Comparison of ENCODE assay signal across 8 cellular contexts in the genomic region with DNA sequence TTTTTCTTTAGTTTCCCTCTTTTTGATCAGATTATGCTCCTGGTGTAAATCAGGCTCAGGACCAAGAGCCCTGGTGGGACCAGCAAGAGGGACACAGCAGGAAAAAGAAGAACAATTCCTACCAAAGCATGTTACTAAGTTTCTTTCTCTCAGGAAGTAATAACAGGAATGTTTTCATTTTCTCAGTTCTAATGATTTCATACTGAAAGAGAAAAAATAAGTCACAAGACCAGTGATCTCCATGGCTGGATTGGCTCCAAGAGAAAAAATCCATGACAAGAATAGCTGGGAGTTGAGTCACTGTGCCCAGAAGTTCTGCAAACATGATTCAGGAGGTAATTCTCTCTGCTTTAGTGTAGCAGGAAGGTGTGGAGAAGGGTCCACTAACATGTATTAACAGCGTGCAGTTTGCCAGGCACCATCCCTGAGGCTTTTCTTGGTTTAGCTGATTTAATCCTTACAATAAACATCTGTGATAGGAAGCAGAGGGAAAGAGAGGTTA. TPM values are rescaled to one million over a fixed set of nuclear protein-coding genes. Genes with fewer than 3 reads are reported as not detected.
DNase-seq lines count a peak whose midpoint lies in the region; ATAC-seq and TF ChIP-seq lines count a peak whose summit lies in the region.

No MANE protein-coding gene starts in this region.

- no TSS peak for BruUV-seq in mammary epithelial cell (replicated peaks; lab: Mats Ljungman, UMichigan)

- in situ Hi-C loops in mammary epithelial cell (cut with MboI; ENCODE audit: low sequenced_read_pairs in 2 of 2), result no loop called here

- no peaks in the 10 kb centered on the region for H3K79me2 ChIP-seq in mammary epithelial cell (ENCODE audit: insufficient read depth, low read length)

- H3K27me3 ChIP-seq in mammary epithelial cell (ENCODE audit: insufficient read depth, low read length) (no peaks in the 10 kb centered on the region), layer of hippocampus (ENCODE audit: control insufficient read depth, insufficient read depth, low read length) (no peaks in the 10 kb centered on the region)

- peak overlapping the region; percentile 60 for H3K9ac ChIP-seq in mammary epithelial cell (ENCODE audit: insufficient read depth, low read length)

- TF ChIP-seq CTCF in mammary epithelial cell (conservative IDR thresholded peaks at IDR 0.05 in 1 of 2, IDR thresholded peaks at IDR 0.05 in 1 of 2; ENCODE audit: extremely low read depth in 1 of 2, insufficient read depth in 1 of 2, low read depth in 1 of 2, low read length in 2 of 2), result no peak

- dilution Hi-C loops in mammary epithelial cell (cut with HindIII; ENCODE audit: low sequenced_read_pairs), result loop anchor here (5.0 kb wide), 1 partner anchor 94 kb away; no protein-coding TSS in a partner anchor

- no peaks in the 10 kb centered on the region for H3K9me3 ChIP-seq in mammary epithelial cell (replicated peaks; ENCODE audit: insufficient read depth, low read length)

- H3K27ac ChIP-seq in mammary epithelial cell (ENCODE audit: insufficient read depth, low read depth, low read length), result peak overlapping the region; percentile 86
- H3K27ac ChIP-seq in layer of hippocampus (ENCODE audit: low read depth, low read length), result peak overlapping the region; percentile 49
- H3K27ac ChIP-seq in temporal lobe (ENCODE audit: low read depth, low read length), result peak overlapping the region; percentile 82

- WGBS in mammary epithelial cell (ENCODE audit: low coverage, missing lambda C conversion rate), result 0% methylated on average over 1 of the region's 1 CpG

- DNase-seq in HK-2 (ENCODE audit: unreplicated experiment), result peak; percentile 73
- DNase-seq in mammary epithelial cell, result peak; percentile 98

- H2AFZ ChIP-seq in mammary epithelial cell (ENCODE audit: low read depth, low read length), result peak overlapping the region; percentile 64

- ATAC-seq in HG03095 (IDR thresholded peaks at IDR 0.05; ENCODE audit: unreplicated experiment) (no peak), HG02642 (IDR thresholded peaks at IDR 0.05; ENCODE audit: poor library complexity, unreplicated experiment) (no peak), HG03432 (IDR thresholded peaks at IDR 0.05; ENCODE audit: unreplicated experiment) (no peak), GM21447 (IDR thresholded peaks at IDR 0.05; ENCODE audit: unreplicated experiment) (no peak)

- CTCF ChIA-PET in mammary epithelial cell (lab: Charles Lee; ENCODE audit: low non-redundant PET), result interaction anchor here (0.6 kb wide), 1 partner anchor 141 kb away, joined by 3 read pairs; no protein-coding TSS in a partner anchor

- H3K4me1 ChIP-seq in mammary epithelial cell (ENCODE audit: insufficient read depth, low read length), result peaks cover 41% of the 10 kb centered on the region

- no peaks in the 10 kb centered on the region for H4K20me1 ChIP-seq in mammary epithelial cell (ENCODE audit: insufficient read depth, low read length)

- H3K36me3 ChIP-seq in mammary epithelial cell (ENCODE audit: insufficient read depth, low read length), result no peaks in the 10 kb centered on the region

- no peak overlapping the region for H3K4me3 ChIP-seq in mammary epithelial cell (replicated peaks in 1 of 3; ENCODE audit: insufficient read depth in 1 of 3, low read depth in 2 of 3, low read length in 3 of 3)

- intact Hi-C loops in mammary epithelial cell (cut with micrococcal nuclease), result loop anchor here (2.0 kb wide), 1 partner anchor 51 kb away; no protein-coding TSS in a partner anchor

- peak overlapping the region; percentile 63 for H3K4me2 ChIP-seq in mammary epithelial cell (ENCODE audit: insufficient read depth, low read depth, low read length)

RNA-seq across cellular contexts. Expression of a gene that starts 23.8 kb away (rescaled TPM):
- total RNA-seq in mammary epithelial cell (1 to 10 TPM; 1.1 to 1.2 TPM), temporal lobe (2.7 TPM)
- 0.41 TPM for polyA plus RNA-seq in mammary epithelial cell
- polyA minus RNA-seq in mammary epithelial cell, result not detected

RNA-seq across cellular contexts. Expression of a gene that starts 26.5 kb away (rescaled TPM):
- total RNA-seq in mammary epithelial cell (10 to 100 TPM; 58.5 to 62.2 TPM), temporal lobe (25.3 TPM)
- polyA plus RNA-seq in mammary epithelial cell, result 50.9 TPM
- 69.8 TPM for polyA minus RNA-seq in mammary epithelial cell

RNA-seq across cellular contexts. Expression of a gene that starts 49.7 kb away (rescaled TPM):
- total RNA-seq in mammary epithelial cell (1 to 10 TPM; 2.5 to 3.6 TPM), temporal lobe (4.4 TPM)
- polyA plus RNA-seq in mammary epithelial cell, result 2.2 TPM
- 0.67 TPM for polyA minus RNA-seq in mammary epithelial cell
